In the genomic region with DNA sequence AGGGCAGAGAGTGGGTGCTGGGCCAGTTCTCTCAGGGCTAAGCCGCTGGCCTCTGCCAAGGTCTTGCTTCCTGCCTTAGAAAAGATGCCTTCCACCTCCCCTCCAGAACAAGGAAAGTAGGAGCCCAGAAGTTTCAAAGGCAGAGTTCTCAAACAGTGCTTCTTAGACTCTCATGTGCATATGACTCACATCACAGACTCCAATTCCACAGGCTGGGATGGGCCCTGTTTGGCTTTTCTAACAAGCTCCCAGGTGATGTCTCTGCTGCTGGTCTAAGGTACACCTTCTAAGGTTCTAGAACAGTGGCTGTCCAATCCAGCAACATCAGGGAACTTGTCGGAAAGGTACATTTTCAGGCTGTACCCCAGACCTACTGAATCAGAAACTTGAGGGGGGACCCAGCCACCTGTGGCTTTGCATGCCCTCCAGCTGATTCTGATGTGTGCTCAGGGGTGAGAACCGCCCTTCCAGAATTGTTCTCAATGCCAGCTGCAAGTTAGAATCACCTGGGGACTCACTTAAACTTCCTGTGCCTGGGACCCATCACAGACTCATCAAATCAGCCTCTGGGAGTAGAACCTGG, we compare ENCODE assay signal across 22 cellular contexts.
"Had no signal": no experiment of that assay in that cellular context is flagged by ENCODE, and none has a peak within 500 bp of the region (broad histone marks: within the 10 kb centered on the region; RNA-seq: fewer than 3 reads in every experiment).

No MANE protein-coding gene starts in this region.

- H3K27me3 ChIP-seq: breast epithelium, right atrium auricular region, tibial nerve had no signal

- H3K4me3 ChIP-seq: breast epithelium, coronary artery, heart right ventricle, right atrium auricular region, tibial nerve had no signal

- H3K36me3 ChIP-seq: breast epithelium, heart right ventricle, right atrium auricular region, tibial nerve had no signal

- FAIRE-seq: astrocyte had no signal

- H3K4me1 ChIP-seq: breast epithelium, right atrium auricular region had no signal

- H3K27ac ChIP-seq: breast epithelium, coronary artery, heart right ventricle, right atrium auricular region, tibial nerve had no signal

- DNase-seq: activated B cell treated with CpG ODN at 0.5 μM for 24 hours; activated CD4-positive, alpha-beta T cell treated with anti-CD3 and anti-CD28 coated beads for 36 hours; activated CD4-positive, alpha-beta T cell treated with anti-CD3 and anti-CD28 coated beads, Interleukin-2, amount 50 U/mL, for 4 hours; activated CD8-positive, alpha-beta memory T cell treated with anti-CD3 and anti-CD28 coated beads for 24 hours; activated CD8-positive, alpha-beta memory T cell treated with anti-CD3 and anti-CD28 coated beads, Interleukin-2, amount 50 U/mL, for 4 hours; activated naive CD4-positive, alpha-beta T cell; activated naive CD8-positive, alpha-beta T cell treated with anti-CD3 and anti-CD28 coated beads for 36 hours; activated T-cell treated with anti-CD3 and anti-CD28 coated beads, Interleukin-2, amount 50 U/mL, for 24 hours; heart right ventricle; kidney glomerular epithelial cell; left ventricle myocardium superior; mesenchymal stem cell; naive B cell; occipital lobe; stimulated activated CD4-positive, alpha-beta T cell treated with anti-CD3 and anti-CD28 coated beads, Interleukin-4, amount 100 ng/mL, for 4 hours; SW 1271; T-helper 17 cell had no signal

- H3K9me3 ChIP-seq: breast epithelium, heart right ventricle, right atrium auricular region, tibial nerve had no signal
